ENCODE assay signal across 5 cellular contexts in the genomic region with DNA sequence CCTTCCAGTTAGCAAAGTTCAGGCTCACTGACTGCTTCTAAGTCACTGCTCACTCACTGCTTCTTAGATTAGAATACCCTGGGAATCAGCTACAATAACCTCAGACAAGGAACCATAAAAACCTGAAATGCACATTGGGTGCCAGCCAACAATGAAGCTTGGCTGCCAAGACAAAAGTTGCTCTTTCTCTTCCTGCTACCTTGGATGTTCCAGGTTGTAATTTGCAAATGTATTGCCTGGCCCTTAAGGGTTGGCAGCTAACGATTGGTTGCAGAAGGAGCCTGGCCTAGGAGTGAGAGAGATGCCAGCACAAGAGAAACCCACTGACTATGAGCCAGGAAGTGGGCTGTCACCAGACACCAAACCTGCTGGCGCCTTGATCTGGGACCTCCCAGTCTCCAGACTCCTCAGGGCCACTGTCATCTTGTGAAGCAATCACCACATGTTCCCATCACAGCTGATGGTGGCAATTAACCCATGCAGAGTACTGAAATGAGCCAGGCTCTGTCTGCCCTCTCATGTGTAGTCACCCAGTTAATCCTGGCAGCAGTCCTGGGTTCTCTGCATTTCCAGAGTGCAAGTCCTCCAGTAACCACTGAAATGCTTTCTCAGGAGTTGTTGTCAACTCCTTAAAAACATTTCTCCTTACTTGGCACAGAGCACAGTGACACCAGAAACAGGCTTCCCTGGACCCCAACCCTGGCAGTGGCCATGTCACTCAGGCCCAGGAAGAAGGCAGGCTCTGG.
DNase-seq lines count a peak whose midpoint lies in the region; ATAC-seq and TF ChIP-seq lines count a peak whose summit lies in the region.
"Not testable (repeated sequence)": the region's sequence is repeated elsewhere in the genome, so short reads cannot be mapped to it uniquely, and the experiment has no call there.

No MANE protein-coding gene starts in this region.

- not testable (repeated sequence) for H3K36me3 ChIP-seq in DND-41 (ENCODE audit: insufficient read depth, low read length); colonic mucosa; mucosa of descending colon (ENCODE audit: low read depth); thyroid gland

- intact Hi-C loops in colonic mucosa (cut with DNase I); mucosa of descending colon (cut with DNase I, micrococcal nuclease); thyroid gland (cut with DNase I): not testable (repeated sequence)

- H3K4me1 ChIP-seq in DND-41 (ENCODE audit: insufficient read depth, low read length); colonic mucosa; mucosa of descending colon (ENCODE audit: low read depth): not testable (repeated sequence)
- H3K4me1 ChIP-seq in thyroid gland, result peaks cover 16 to 20% of the 10 kb centered on the region in 2 donors

- H3K9ac ChIP-seq in DND-41 (ENCODE audit: low read depth, low read length); colonic mucosa (ENCODE audit: low read depth in 2 of 2, low read length in 2 of 2): not testable (repeated sequence)

- WGBS in thyroid gland, 2 donors, result 17 to 24% methylated on average over 2 of the region's 2 CpGs

- not testable (repeated sequence) for H3K27ac ChIP-seq in DND-41 (ENCODE audit: low read length); colonic mucosa
- H3K27ac ChIP-seq in thyroid gland, result peak overlapping the region; percentile 54 to 61 (median 59)

- not testable (repeated sequence) for H4K20me1 ChIP-seq in DND-41 (ENCODE audit: insufficient read depth, low read length)

- not testable (repeated sequence) for H3K9me3 ChIP-seq in DND-41 (ENCODE audit: insufficient read depth, low read length, severe bottlenecking); colonic mucosa; mucosa of descending colon; thyroid gland

- not testable (repeated sequence) for H3K4me3 ChIP-seq in DND-41 (ENCODE audit: low read depth in 1 of 2, low read length in 2 of 2); colonic mucosa; mucosa of descending colon; thyroid gland (replicated peaks in 1 of 3)

- not testable (repeated sequence) for TF ChIP-seq CTCF in DND-41 (IDR thresholded peaks at IDR 0.05; ENCODE audit: borderline replicate concordance, extremely low read depth, low read length, poor library complexity, severe bottlenecking); colonic mucosa (IDR thresholded peaks at IDR 0.05); mucosa of descending colon (IDR thresholded peaks at IDR 0.05)
- peak in 2 of 6 experiments; percentile 17 to 28 for TF ChIP-seq CTCF in thyroid gland (IDR thresholded peaks at IDR 0.05)

- H2AFZ ChIP-seq in DND-41 (ENCODE audit: low read depth, low read length), result not testable (repeated sequence)

- not testable (repeated sequence) for H3K4me2 ChIP-seq in DND-41 (ENCODE audit: insufficient read depth, low read length)

- ATAC-seq in DND-41 (ENCODE audit: insufficient read depth, low read depth), result peak; percentile 98
- peak; percentile 83 for ATAC-seq in mucosa of descending colon

- not testable (repeated sequence) for H3K27me3 ChIP-seq in DND-41 (ENCODE audit: insufficient read depth, low read length, poor library complexity); colonic mucosa; thyroid gland

- TF ChIP-seq POLR2A in thyroid gland (IDR thresholded peaks at IDR 0.05), result not testable (repeated sequence)

- peak; percentile 59 for DNase-seq in DND-41
- peak; percentile 27 for DNase-seq in NCI-H69 (lab: John Stamatoyannopoulos, UW)
- DNase-seq in colonic mucosa, result peak; percentile 35
- peak in 2 of 3 donors; percentile 43 to 70 for DNase-seq in mucosa of descending colon
- peak; percentile 79 to 92 for DNase-seq in thyroid gland

- not testable (repeated sequence) for H3K79me2 ChIP-seq in DND-41 (ENCODE audit: insufficient read depth, low read length)

Comparison
In these comparisons a context has a peak if more than half of its experiments do, and no peak if none do; other contexts are left out.
1. DNase-seq: peak in every context shown above with its lines; median percentile 86 in thyroid gland; 59 in DND-41; 56 in mucosa of descending colon; 35 in colonic mucosa; 27 in NCI-H69.